16 cellular contexts compared by ENCODE assay signal in genomic region chr2:189702071-189702470, GRCh38. TPM values are rescaled to one million over a fixed set of nuclear protein-coding genes. Genes with fewer than 3 reads are reported as not detected.
DNase-seq lines count a peak whose midpoint lies in the region; ATAC-seq and TF ChIP-seq lines count a peak whose summit lies in the region.
"Had no signal": no experiment of that assay in that cellular context is flagged by ENCODE, and none has a peak within 500 bp of the region (broad histone marks: within the 10 kb centered on the region; RNA-seq: fewer than 3 reads in every experiment).

No MANE protein-coding gene starts in this region.

- BruUV-seq in Caco-2 (replicated peaks; lab: Mats Ljungman, UMichigan) = no TSS peak

- no peak overlapping the region for H3K4me3 Mint-ChIP-seq in Caco-2 (ENCODE audit: unreplicated experiment)
- H3K4me3 Mint-ChIP-seq: activated CD8-positive, alpha-beta T cell treated with anti-CD3 and anti-CD28 coated beads for 36 hours; central memory CD8-positive, alpha-beta T cell had no signal

- no peak overlapping the region for H3K27ac Mint-ChIP-seq in Caco-2 (ENCODE audit: unreplicated experiment)
- H3K27ac Mint-ChIP-seq: activated CD8-positive, alpha-beta T cell treated with anti-CD3 and anti-CD28 coated beads for 36 hours had no signal

- no peak overlapping the region for H3K18ac ChIP-seq in mesenchymal stem cell (ENCODE audit: low read depth in 1 of 2, low read length in 2 of 2)

- H2BK15ac ChIP-seq in mesenchymal stem cell (ENCODE audit: low read depth, poor library complexity, severe bottlenecking) = no peak overlapping the region

- H4K8ac ChIP-seq in mesenchymal stem cell (ENCODE audit: low read length) = peak overlapping the region; percentile 19

- no peaks in the 10 kb centered on the region for H3K27me3 ChIP-seq in Caco-2 (replicated peaks; ENCODE audit: control insufficient read depth, insufficient read depth, low read length)
- H3K27me3 ChIP-seq in KMS-11 (ENCODE audit: insufficient read depth, low read depth) = no peaks in the 10 kb centered on the region
- no peaks in the 10 kb centered on the region for H3K27me3 ChIP-seq in brain microvascular endothelial cell (replicated peaks)
- no peaks in the 10 kb centered on the region for H3K27me3 ChIP-seq in mesenchymal stem cell (ENCODE audit: control insufficient read depth in 1 of 2, insufficient read depth in 1 of 2, low read length in 2 of 2)
- no peaks in the 10 kb centered on the region for H3K27me3 ChIP-seq in esophagus muscularis mucosa
- H3K27me3 ChIP-seq in HAP-1 (ENCODE audit: low read depth) = no peaks in the 10 kb centered on the region
- H3K27me3 ChIP-seq in upper lobe of left lung = no peaks in the 10 kb centered on the region
- H3K27me3 ChIP-seq: esophagus squamous epithelium had no signal

- no peaks in the 10 kb centered on the region for H3K4me1 ChIP-seq in Caco-2
- peaks cover 7% of the 10 kb centered on the region for H3K4me1 ChIP-seq in KMS-11 (ENCODE audit: low read depth, poor library complexity, severe bottlenecking)
- peaks cover 1% of the 10 kb centered on the region for H3K4me1 ChIP-seq in mesenchymal stem cell (ENCODE audit: control insufficient read depth, insufficient read depth, low read depth, low read length)
- H3K4me1 ChIP-seq in esophagus muscularis mucosa = peaks cover 0 to 10% (median 5%) of the 10 kb centered on the region in 4 donors
- H3K4me1 ChIP-seq in HAP-1 = no peaks in the 10 kb centered on the region
- peaks cover 0 to 3% (median 1%) of the 10 kb centered on the region in 4 donors for H3K4me1 ChIP-seq in upper lobe of left lung
- H3K4me1 ChIP-seq: esophagus squamous epithelium had no signal

- H4K91ac ChIP-seq in mesenchymal stem cell (ENCODE audit: low read length) = no peak overlapping the region

- intact Hi-C loops in Caco-2 (cut with micrococcal nuclease; ENCODE audit: unreplicated experiment) (loop anchor here (1.0 kb wide), 1 partner anchor 28 kb away; the partner anchor contains the start of gene ANKAR), esophagus muscularis mucosa (cut with DNase I) (no loop called here)

- H3K9ac ChIP-seq in KMS-11 (no peak overlapping the region), mesenchymal stem cell (ENCODE audit: low read length) (no peak overlapping the region)

- DNase-seq in Caco-2 (peak in 1 of 2 experiments; percentile 22), brain microvascular endothelial cell (peak; percentile 11), mesenchymal stem cell (peak; percentile 33), esophagus muscularis mucosa (ENCODE audit: extremely low spot score) (no peak), HAP-1 (ENCODE audit: low spot score in 2 of 2) (no peak), NOMO-1 treated with dmso at 0.1 percent for 144 hours (lab: John Stamatoyannopoulos, UW; ENCODE audit: unreplicated experiment) (no peak), upper lobe of left lung (no peak)
- DNase-seq: activated CD8-positive, alpha-beta T cell treated with anti-CD3 and anti-CD28 coated beads for 36 hours; activated effector memory CD4-positive, alpha-beta T cell treated with anti-CD3 and anti-CD28 coated beads, Interleukin-2, amount 50 U/mL, for 16 hours; esophagus squamous epithelium; mucosa of descending colon; NCI-H1092; T1000 had no signal

- no peak overlapping the region for H2AK5ac ChIP-seq in mesenchymal stem cell (ENCODE audit: low read length, severe bottlenecking)

- no peak for TF ChIP-seq EP300 in esophagus muscularis mucosa (IDR thresholded peaks at IDR 0.05)
- TF ChIP-seq EP300 in upper lobe of left lung (IDR thresholded peaks at IDR 0.05) = no peak

- H3K27ac ChIP-seq in KMS-11 (no peak overlapping the region), brain microvascular endothelial cell (no peak overlapping the region), mesenchymal stem cell (ENCODE audit: low read length, poor library complexity, severe bottlenecking) (no peak overlapping the region), esophagus muscularis mucosa (replicated peaks in 1 of 4) (no peak overlapping the region), upper lobe of left lung (no peak overlapping the region)
- H3K27ac ChIP-seq: C4-2B, esophagus squamous epithelium had no signal

- no peak overlapping the region for H2BK5ac ChIP-seq in mesenchymal stem cell (ENCODE audit: low read depth, low read length, poor library complexity, severe bottlenecking)

- no peaks in the 10 kb centered on the region for H3K9me3 ChIP-seq in Caco-2
- no peaks in the 10 kb centered on the region for H3K9me3 ChIP-seq in mesenchymal stem cell (ENCODE audit: control insufficient read depth, low read length)
- H3K9me3 ChIP-seq in esophagus muscularis mucosa = no peaks in the 10 kb centered on the region
- H3K9me3 ChIP-seq in HAP-1 = no peaks in the 10 kb centered on the region
- H3K9me3 ChIP-seq in upper lobe of left lung = no peaks in the 10 kb centered on the region
- H3K9me3 ChIP-seq: esophagus squamous epithelium, mucosa of descending colon had no signal

- H3K36me3 ChIP-seq in Caco-2 (ENCODE audit: control insufficient read depth, insufficient read depth, low read length) (no peaks in the 10 kb centered on the region), KMS-11 (ENCODE audit: insufficient read depth) (no peaks in the 10 kb centered on the region), brain microvascular endothelial cell (replicated peaks) (no peaks in the 10 kb centered on the region), mesenchymal stem cell (ENCODE audit: control insufficient read depth in 1 of 2, insufficient read depth in 2 of 2, low read depth in 1 of 2, low read length in 2 of 2) (peaks cover 0 to 19% of the 10 kb centered on the region in 2 experiments), esophagus muscularis mucosa (peaks cover 0 to 16% (median 2%) of the 10 kb centered on the region in 4 donors), HAP-1 (replicated peaks) (no peaks in the 10 kb centered on the region), upper lobe of left lung (no peaks in the 10 kb centered on the region)

- POLR2A ChIA-PET in Caco-2 (lab: Charles Lee) = no interaction called here

- no peak overlapping the region for H2BK120ac ChIP-seq in mesenchymal stem cell (ENCODE audit: low read depth, low read length)

- H3K4me1 Mint-ChIP-seq in Caco-2 (ENCODE audit: low read depth, unreplicated experiment) = no peaks in the 10 kb centered on the region
- H3K4me1 Mint-ChIP-seq: central memory CD8-positive, alpha-beta T cell had no signal

- CTCF ChIA-PET in Caco-2 (lab: Charles Lee) = no interaction called here

- H3K23ac ChIP-seq in mesenchymal stem cell (ENCODE audit: low read length in 2 of 2) = no peak overlapping the region

- H3K36me3 Mint-ChIP-seq in Caco-2 (ENCODE audit: insufficient read depth, unreplicated experiment) = no peaks in the 10 kb centered on the region

- H4K20me1 ChIP-seq in KMS-11 (ENCODE audit: insufficient read depth) = no peaks in the 10 kb centered on the region

- ATAC-seq in upper lobe of left lung (ENCODE audit: low FRiP score in 2 of 2) = no peak
- ATAC-seq: activated CD8-positive, alpha-beta T cell treated with anti-CD3 and anti-CD28 coated beads for 36 hours; mucosa of descending colon had no signal

- no peaks in the 10 kb centered on the region for H3K79me1 ChIP-seq in mesenchymal stem cell (replicated peaks; ENCODE audit: low read length, poor library complexity, severe bottlenecking)

- TF ChIP-seq POLR2A in esophagus muscularis mucosa (IDR thresholded peaks at IDR 0.05; ENCODE audit: low read depth) = no peak
- no peak for TF ChIP-seq POLR2A in upper lobe of left lung (IDR thresholded peaks at IDR 0.05)

- no peak overlapping the region for H2AFZ ChIP-seq in KMS-11 (ENCODE audit: low read depth)
- H2AFZ ChIP-seq in mesenchymal stem cell (ENCODE audit: low read depth, low read length) = no peak overlapping the region

- H3K4ac ChIP-seq in mesenchymal stem cell (ENCODE audit: low read depth in 1 of 2, low read length in 2 of 2) = no peak overlapping the region

- TF ChIP-seq CTCF in Caco-2 (IDR thresholded peaks at IDR 0.05; ENCODE audit: insufficient read depth in 1 of 2, low read depth in 1 of 2, low read length in 1 of 2, severe bottlenecking in 1 of 2, unreplicated experiment in 1 of 2) = peak; percentile 31 to 41
- TF ChIP-seq CTCF in KMS-11 (conservative IDR thresholded peaks at IDR 0.05; ENCODE audit: low read depth, low read length) = peak; percentile 43
- TF ChIP-seq CTCF in brain microvascular endothelial cell (IDR thresholded peaks at IDR 0.05; ENCODE audit: low read depth, low read length, missing control alignments) = peak; percentile 32
- no peak for TF ChIP-seq CTCF in esophagus muscularis mucosa (IDR thresholded peaks at IDR 0.05)
- TF ChIP-seq CTCF in upper lobe of left lung (IDR thresholded peaks at IDR 0.05) = no peak

- no peak overlapping the region for H2BK12ac ChIP-seq in mesenchymal stem cell (ENCODE audit: low read length in 2 of 2)

- in situ Hi-C loops in brain microvascular endothelial cell (cut with HindIII; ENCODE audit: low pct_ligation_motif_present, low sequenced_read_pairs) = no loop called here
- in situ Hi-C loops in HAP-1 (cut with MboI; ENCODE audit: low sequenced_read_pairs) = no loop called here

- H3K14ac ChIP-seq in mesenchymal stem cell (ENCODE audit: low read length in 2 of 2) = no peak overlapping the region

- no peaks in the 10 kb centered on the region for H3K27me3 Mint-ChIP-seq in Caco-2 (ENCODE audit: insufficient read depth, unreplicated experiment)
- H3K27me3 Mint-ChIP-seq: activated CD8-positive, alpha-beta T cell treated with anti-CD3 and anti-CD28 coated beads for 36 hours; central memory CD8-positive, alpha-beta T cell had no signal

- H3K4me3 ChIP-seq in Caco-2 (ENCODE audit: low read depth, low read length) (no peak overlapping the region), KMS-11 (IDR thresholded peaks at IDR 0.05; ENCODE audit: insufficient read depth, low read depth, low read length) (no peak overlapping the region), brain microvascular endothelial cell (ENCODE audit: low read depth, low read length) (no peak overlapping the region), mesenchymal stem cell (ENCODE audit: insufficient read depth in 1 of 2, low read depth in 1 of 2, low read length in 2 of 2) (no peak overlapping the region), esophagus muscularis mucosa (no peak overlapping the region), HAP-1 (no peak overlapping the region), upper lobe of left lung (no peak overlapping the region)
- H3K4me3 ChIP-seq: esophagus squamous epithelium, mucosa of descending colon had no signal

- no peaks in the 10 kb centered on the region for H3K79me2 ChIP-seq in KMS-11 (ENCODE audit: insufficient read depth, low read depth)

- H3K9me3 Mint-ChIP-seq in Caco-2 (ENCODE audit: unreplicated experiment) = no peaks in the 10 kb centered on the region
- H3K9me3 Mint-ChIP-seq: activated CD8-positive, alpha-beta T cell treated with anti-CD3 and anti-CD28 coated beads for 36 hours; central memory CD8-positive, alpha-beta T cell had no signal

- H3K4me2 ChIP-seq in KMS-11 (no peak overlapping the region), mesenchymal stem cell (ENCODE audit: low read length, poor library complexity, severe bottlenecking) (no peak overlapping the region)

RNA-seq across cellular contexts. Expression of gene ANKAR, which starts 27.6 kb away (rescaled TPM):
- total RNA-seq in Caco-2 (2022) (2.2 and 4.7 TPM in 2 replicates), esophagus muscularis mucosa (10 to 100 TPM in 3 of 4 donors, 1 to 10 TPM in 1; 7.9 to 19.1 (median 11.2) TPM), upper lobe of left lung (10 to 100 TPM in 1 of 6 donors, 1 to 10 TPM in 5; 8.0 to 13.1 (median 9.2) TPM)
- polyA plus RNA-seq in mesenchymal stem cell (2013, experiment 1 of 2) = 1.1 TPM
- polyA plus RNA-seq in mesenchymal stem cell (2013, experiment 2 of 2) = 1.1 TPM

RNA-seq across cellular contexts. Expression of gene ASNSD1, which starts 40.8 kb away (rescaled TPM):
- total RNA-seq in Caco-2 (2022) = 39.2 and 49.4 TPM in 2 replicates
- polyA plus RNA-seq in mesenchymal stem cell (2013, experiment 1 of 2) = 48.2 TPM
- polyA plus RNA-seq in mesenchymal stem cell (2013, experiment 2 of 2) = 51.3 TPM
- 10 to 100 TPM; 39.6 to 51.9 (median 47.2) TPM for total RNA-seq in esophagus muscularis mucosa
- total RNA-seq in upper lobe of left lung = 10 to 100 TPM; 29.5 to 49.6 (median 34.3) TPM

Comparison
In these comparisons a context has a peak if more than half of its experiments do, and no peak if none do; other contexts are left out.
1. DNase-seq: peak in brain microvascular endothelial cell (single experiment) and mesenchymal stem cell (single experiment); none in esophagus muscularis mucosa (single experiment), HAP-1 (0 of 2), NOMO-1 treated with dmso at 0.1 percent for 144 hours (single experiment) and upper lobe of left lung (0 of 2).
2. CTCF ChIP-seq: peak in Caco-2 (2 of 2), KMS-11 (single experiment) and brain microvascular endothelial cell (single experiment); none in esophagus muscularis mucosa (0 of 3) and upper lobe of left lung (0 of 6).